Comparison of ENCODE assay signal across 8 cellular contexts in the genomic region with DNA sequence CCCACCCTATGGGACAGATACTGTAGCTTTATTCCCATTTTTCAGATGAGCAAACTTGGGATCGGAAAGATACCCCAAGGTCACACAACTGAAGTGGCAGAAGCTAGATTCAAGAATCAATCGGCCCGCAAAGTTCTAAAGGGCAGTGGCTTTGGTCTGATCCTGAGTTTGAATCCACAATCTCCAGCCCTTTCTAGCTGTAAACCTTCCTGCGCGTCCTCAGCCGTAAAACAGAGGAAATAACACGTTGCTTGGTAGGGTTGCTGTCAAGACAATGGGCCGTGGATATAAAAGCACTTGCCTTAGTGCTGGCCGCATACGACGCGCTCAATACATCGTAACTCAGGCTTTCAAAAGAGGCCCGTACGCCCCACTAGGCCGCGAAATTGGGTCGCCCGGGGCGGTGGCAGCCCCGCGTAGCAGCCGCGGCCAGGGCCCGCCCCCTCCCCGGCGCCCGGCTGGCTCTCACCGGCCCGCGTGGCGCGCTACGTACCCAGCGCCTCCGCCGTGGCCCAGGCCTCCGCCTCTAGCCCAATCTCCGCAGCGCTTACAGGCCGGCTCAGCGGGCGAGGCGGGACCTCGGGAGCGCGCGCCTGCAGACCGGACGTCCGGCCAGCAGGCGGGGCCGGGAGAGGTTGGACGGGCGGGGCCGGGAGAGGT. TPM values are rescaled to one million over a fixed set of nuclear protein-coding genes. Genes with fewer than 3 reads are reported as not detected.
DNase-seq lines count a peak whose midpoint lies in the region; TF ChIP-seq lines count a peak whose summit lies in the region.

DCAKD (minus strand) TSS at position 573 of the 660 bp plus-strand sequence. CDS start 16,747 bp downstream, outside the sequence.

- H3F3A ChIP-seq in MM.1S (ENCODE audit: insufficient read depth, low read length) (peaks cover 24% of the 10 kb centered on the region), neural progenitor cell (ENCODE audit: low read depth) (peaks cover 36% of the 10 kb centered on the region)

- in situ Hi-C loops in HAP-1 (cut with MboI; ENCODE audit: low sequenced_read_pairs) = no loop called here

- no peak for TF ChIP-seq CTCF in MM.1S (IDR thresholded peaks at IDR 0.05; ENCODE audit: low read length)
- TF ChIP-seq CTCF in foreskin fibroblast (IDR thresholded peaks at IDR 0.05; ENCODE audit: low read depth, low read length) = no peak
- TF ChIP-seq CTCF in neural progenitor cell (IDR thresholded peaks at IDR 0.05) = no peak

- H3K36me3 Mint-ChIP-seq in neural progenitor cell = peaks cover 2% of the 10 kb centered on the region

- H3K9me3 Mint-ChIP-seq in neural progenitor cell = no peaks in the 10 kb centered on the region

- H3K27me3 Mint-ChIP-seq in neural progenitor cell (ENCODE audit: insufficient read depth, low read depth) = peaks cover 2% of the 10 kb centered on the region

- peaks cover 25% of the 10 kb centered on the region for H3K4me1 Mint-ChIP-seq in neural progenitor cell

- DNase-seq in ELR (ENCODE audit: low read depth) (peak; percentile 99), HAP-1 (ENCODE audit: low spot score in 2 of 2) (peak; percentile 94), MM.1S (peak; percentile 96), SIG-M5 treated with dmso at 0.1 percent for 504 hours (lab: John Stamatoyannopoulos, UW; ENCODE audit: unreplicated experiment) (peak; percentile 95), activated gamma-delta T cell treated with Interleukin-2 at 50 U/mL for 16 hours (peak; percentile 87), foreskin fibroblast (peak; percentile 98 to 99), neural progenitor cell (ENCODE audit: low spot score) (peak; percentile 99)

- H3K4me2 ChIP-seq in MM.1S (ENCODE audit: low read depth, low read length) (peak within 1 kb of the TSS; percentile 85), neural progenitor cell (peak within 1 kb of the TSS; percentile 96)

- no peaks in the 10 kb centered on the region for H3K9me2 ChIP-seq in MM.1S (replicated peaks; ENCODE audit: insufficient read depth, low read length)

- peaks cover 5% of the 10 kb centered on the region; the same call in 1 of the 2 replicates for H3K36me3 ChIP-seq in HAP-1 (replicated peaks)
- H3K36me3 ChIP-seq in MM.1S (replicated peaks; ENCODE audit: insufficient read depth, low read length) = no peaks in the 10 kb centered on the region
- H3K36me3 ChIP-seq in neural progenitor cell = no peaks in the 10 kb centered on the region
- peaks cover 0 to 2% of the 10 kb centered on the region in 2 donors for H3K36me3 ChIP-seq in stomach smooth muscle (ENCODE audit: control insufficient read depth in 2 of 2, insufficient read depth in 2 of 2, low read length in 2 of 2)

- peak within 1 kb of the TSS; percentile 87 for H3K27ac Mint-ChIP-seq in neural progenitor cell

- H3K27me3 ChIP-seq in HAP-1 (ENCODE audit: low read depth) = no peaks in the 10 kb centered on the region
- H3K27me3 ChIP-seq in MM.1S (replicated peaks; ENCODE audit: insufficient read depth, low read length) = no peaks in the 10 kb centered on the region
- no peaks in the 10 kb centered on the region for H3K27me3 ChIP-seq in neural progenitor cell
- H3K27me3 ChIP-seq in stomach smooth muscle (ENCODE audit: control insufficient read depth in 1 of 2, insufficient read depth in 2 of 2, low read length in 2 of 2) = no peaks in the 10 kb centered on the region

- H4K20me1 ChIP-seq in MM.1S (ENCODE audit: insufficient read depth, low read length) = no peaks in the 10 kb centered on the region
- H4K20me1 ChIP-seq in neural progenitor cell (ENCODE audit: low read depth) = peaks cover 3% of the 10 kb centered on the region

- peaks cover 10% of the 10 kb centered on the region for H3K4me1 ChIP-seq in HAP-1
- 0 out of 2 replicates have a peak, but pooled peaks cover 3% of the 10 kb centered on the region for H3K4me1 ChIP-seq in MM.1S (ENCODE audit: low read length)
- H3K4me1 ChIP-seq in neural progenitor cell = peaks cover 14% of the 10 kb centered on the region
- H3K4me1 ChIP-seq in stomach smooth muscle (ENCODE audit: control insufficient read depth, insufficient read depth, low read length) = peaks cover 17% of the 10 kb centered on the region

- H3K9me3 ChIP-seq in HAP-1 (peaks cover 3% of the 10 kb centered on the region; the same call in 1 of the 2 replicates), MM.1S (replicated peaks; ENCODE audit: insufficient read depth, low read length) (no peaks in the 10 kb centered on the region), neural progenitor cell (ENCODE audit: low read depth) (no peaks in the 10 kb centered on the region), stomach smooth muscle (ENCODE audit: control insufficient read depth in 2 of 2, low read length in 2 of 2) (no peaks in the 10 kb centered on the region)

- H3K9ac ChIP-seq in MM.1S (ENCODE audit: low read length) (peak within 1 kb of the TSS; percentile 88), neural progenitor cell (peak within 1 kb of the TSS; percentile 70), stomach smooth muscle (ENCODE audit: low read length in 2 of 2) (peak within 1 kb of the TSS; percentile 94 to 99)

- peak within 1 kb of the TSS; percentile 90 for H3K4me3 Mint-ChIP-seq in neural progenitor cell

- H3K27ac ChIP-seq in MM.1S (ENCODE audit: low read length) (peak within 1 kb of the TSS; percentile 84), neural progenitor cell (peak within 1 kb of the TSS; percentile 93), stomach smooth muscle (ENCODE audit: low read length) (peak within 1 kb of the TSS; percentile 95)

- peak within 1 kb of the TSS; percentile 63 for H3K4me3 ChIP-seq in HAP-1
- peak within 1 kb of the TSS; percentile 85 for H3K4me3 ChIP-seq in MM.1S (ENCODE audit: low read length)
- H3K4me3 ChIP-seq in foreskin fibroblast (ENCODE audit: low read depth in 1 of 2, low read length in 2 of 2) = peak within 1 kb of the TSS; percentile 63 to 75
- H3K4me3 ChIP-seq in neural progenitor cell = peak within 1 kb of the TSS; percentile 83
- H3K4me3 ChIP-seq in stomach smooth muscle (ENCODE audit: low read length in 2 of 2) = peak within 1 kb of the TSS; percentile 68 to 86

- H2AFZ ChIP-seq in MM.1S (ENCODE audit: low read length) (peak within 1 kb of the TSS; percentile 84), neural progenitor cell (replicated peaks) (peak within 1 kb of the TSS; percentile 82)

- H3K79me2 ChIP-seq in MM.1S (ENCODE audit: low read length) (peaks cover 35% of the 10 kb centered on the region), neural progenitor cell (ENCODE audit: low read depth) (peaks cover 48% of the 10 kb centered on the region)

RNA-seq across cellular contexts. Expression of gene DCAKD, which starts in this region (rescaled TPM):
- 31.4 and 91.5 TPM in 2 replicates for total RNA-seq in neural progenitor cell (ENCODE audit: low replicate concordance)

Comparison
In these comparisons a context has a peak if more than half of its experiments do, and no peak if none do; other contexts are left out.
1. Peak in every context shown above with its lines: DNase-seq, H3K4me3 ChIP-seq and H3K27ac ChIP-seq.